In the genomic region with DNA sequence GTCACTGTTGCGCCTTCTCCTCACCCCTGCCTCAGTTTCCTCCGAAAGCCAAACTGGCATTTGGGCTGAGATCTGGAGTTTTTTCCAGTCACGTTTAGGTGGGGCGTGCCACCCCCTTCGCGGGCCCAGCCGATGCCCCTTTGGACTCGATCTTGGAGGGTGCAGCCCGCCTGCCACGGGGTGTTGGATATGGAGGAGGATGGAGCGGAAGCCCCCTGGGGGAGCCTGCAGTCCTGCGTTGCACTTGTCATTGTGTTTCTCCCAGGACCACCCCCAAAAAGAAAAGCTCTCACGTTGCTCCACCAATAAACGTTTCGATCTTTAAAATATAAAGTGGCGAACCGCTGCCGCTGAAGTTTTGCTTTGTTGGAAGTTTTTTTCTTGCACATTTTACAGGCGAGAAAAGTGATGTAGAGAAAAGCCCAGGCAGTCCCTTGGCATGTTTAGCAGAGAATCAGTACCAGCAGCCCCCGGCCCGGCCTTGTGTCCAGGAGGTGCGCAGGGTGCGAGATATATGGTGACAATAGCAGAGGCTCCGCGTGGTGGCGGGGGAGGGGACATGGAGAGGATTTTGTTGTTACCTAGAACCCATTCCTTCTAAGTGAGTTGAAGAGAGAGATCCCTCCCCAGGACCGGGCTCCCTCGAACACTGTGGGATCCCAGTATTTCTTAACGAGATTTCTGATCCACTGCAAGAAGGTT, we compare ENCODE assay signal across 2 cellular contexts.
A peak's percentile ranks its signal among the peaks of the same experiment; 100 is the strongest.
TF ChIP-seq lines count a peak whose summit lies in the region.

No MANE protein-coding gene starts in this region.

TF ChIP-seq in HCT116, 20 proteins besides CTCF, POLR2A, EP300 and RAD21:
- TF ChIP-seq SP1 (IDR thresholded peaks at IDR 0.05; ENCODE audit: low read depth) (no peak), EZH2phosphoT487 (IDR thresholded peaks at IDR 0.05; ENCODE audit: borderline replicate concordance) (no peak), ELF1 (IDR thresholded peaks at IDR 0.05; ENCODE audit: borderline replicate concordance, low read depth) (no peak), SIN3A (IDR thresholded peaks at IDR 0.05; ENCODE audit: low read depth) (no peak), TCF7L2 (IDR thresholded peaks at IDR 0.05; ENCODE audit: borderline replicate concordance, extremely low read depth, insufficient read depth, insufficient read length) (no peak), ZNF274 (IDR thresholded peaks at IDR 0.05; ENCODE audit: low read depth, low read length) (no peak)
- TF ChIP-seq, protein P1, sequence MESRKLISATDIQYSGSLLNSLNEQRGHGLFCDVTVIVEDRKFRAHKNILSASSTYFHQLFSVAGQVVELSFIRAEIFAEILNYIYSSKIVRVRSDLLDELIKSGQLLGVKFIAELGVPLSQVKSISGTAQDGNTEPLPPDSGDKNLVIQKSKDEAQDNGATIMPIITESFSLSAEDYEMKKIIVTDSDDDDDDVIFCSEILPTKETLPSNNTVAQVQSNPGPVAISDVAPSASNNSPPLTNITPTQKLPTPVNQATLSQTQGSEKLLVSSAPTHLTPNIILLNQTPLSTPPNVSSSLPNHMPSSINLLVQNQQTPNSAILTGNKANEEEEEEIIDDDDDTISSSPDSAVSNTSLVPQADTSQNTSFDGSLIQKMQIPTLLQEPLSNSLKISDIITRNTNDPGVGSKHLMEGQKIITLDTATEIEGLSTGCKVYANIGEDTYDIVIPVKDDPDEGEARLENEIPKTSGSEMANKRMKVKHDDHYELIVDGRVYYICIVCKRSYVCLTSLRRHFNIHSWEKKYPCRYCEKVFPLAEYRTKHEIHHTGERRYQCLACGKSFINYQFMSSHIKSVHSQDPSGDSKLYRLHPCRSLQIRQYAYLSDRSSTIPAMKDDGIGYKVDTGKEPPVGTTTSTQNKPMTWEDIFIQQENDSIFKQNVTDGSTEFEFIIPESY (IDR thresholded peaks at IDR 0.05; ENCODE audit: extremely low read depth, insufficient replicate concordance, low read length), result no peak

TF ChIP-seq in endothelial cell of umbilical vein, 7 proteins besides CTCF, POLR2A, EP300 and RAD21:
- TF ChIP-seq FOS (IDR thresholded peaks at IDR 0.05; ENCODE audit: borderline replicate concordance, insufficient read depth, low read length) (no peak), MYC (IDR thresholded peaks at IDR 0.05; ENCODE audit: low read depth, low read length) (peak; percentile 73)
